In genomic region chr9:112866662-112867274, GRCh38 we compare ENCODE assay signal across 15 cellular contexts. TPM values are rescaled to one million over a fixed set of nuclear protein-coding genes. Genes with fewer than 3 reads are reported as not detected.
A peak's percentile ranks its signal among the peaks of the same experiment; 100 is the strongest.
DNase-seq lines count a peak whose midpoint lies in the region; ATAC-seq and TF ChIP-seq lines count a peak whose summit lies in the region.
"Had no signal": no experiment of that assay in that cellular context is flagged by ENCODE, and none has a peak within 500 bp of the region (broad histone marks: within the 10 kb centered on the region; RNA-seq: fewer than 3 reads in every experiment).

No MANE protein-coding gene starts in this region.

- H3K9me2 ChIP-seq in Karpas-422 (replicated peaks; ENCODE audit: insufficient read depth, low read length) = no peaks in the 10 kb centered on the region

- H3K4me3 ChIP-seq in Karpas-422 (ENCODE audit: low read length) = no peak overlapping the region
- H3K4me3 ChIP-seq in lung = no peak overlapping the region
- H3K4me3 ChIP-seq in aorta (ENCODE audit: low read length in 2 of 2) = no peak overlapping the region
- H3K4me3 ChIP-seq: skin epidermis had no signal

- intact Hi-C loops in aorta (cut with DNase I) = no loop called here

- H3K9me3 ChIP-seq in Karpas-422 (ENCODE audit: low read length) = no peaks in the 10 kb centered on the region
- peaks cover 0 to 2% of the 10 kb centered on the region in 2 donors for H3K9me3 ChIP-seq in lung (ENCODE audit: control insufficient read depth in 2 of 2, insufficient read depth in 1 of 2, low read length in 1 of 2)
- no peaks in the 10 kb centered on the region for H3K9me3 ChIP-seq in aorta (ENCODE audit: control insufficient read depth, low read length)

- peaks cover 6% of the 10 kb centered on the region; the same call in 1 of the 2 replicates for H3K79me2 ChIP-seq in Karpas-422 (ENCODE audit: low read length)

- H3K27ac ChIP-seq in Karpas-422 (ENCODE audit: low read length) = peak overlapping the region; percentile 17; the same call in 1 of the 2 replicates
- H3K27ac ChIP-seq in lung (ENCODE audit: low read depth in 1 of 2, low read length in 1 of 2) = peak overlapping the region in 1 of 2 donors; percentile 43
- no peak overlapping the region for H3K27ac ChIP-seq in aorta (ENCODE audit: low read depth in 1 of 2, low read length in 2 of 2)

- H3K4me2 ChIP-seq in Karpas-422 (ENCODE audit: low read depth, low read length, poor library complexity, severe bottlenecking) = no peak overlapping the region

- H3K27me3 ChIP-seq in Karpas-422 (ENCODE audit: low read length) (no peaks in the 10 kb centered on the region), lung (ENCODE audit: control insufficient read depth, insufficient read depth) (no peaks in the 10 kb centered on the region), aorta (ENCODE audit: control insufficient read depth in 1 of 2, insufficient read depth in 2 of 2, low read length in 1 of 2) (no peaks in the 10 kb centered on the region)

- H3K9ac ChIP-seq in Karpas-422 (ENCODE audit: low read length) = no peak overlapping the region

- peaks cover 55% of the 10 kb centered on the region for H3K4me1 ChIP-seq in Karpas-422 (ENCODE audit: low read length)
- H3K4me1 ChIP-seq in lung (ENCODE audit: control insufficient read depth in 2 of 2, insufficient read depth in 2 of 2, low read length in 2 of 2) = peaks cover 0 to 18% of the 10 kb centered on the region in 2 donors
- H3K4me1 ChIP-seq in aorta (ENCODE audit: control insufficient read depth in 1 of 2, insufficient read depth in 2 of 2, low read length in 2 of 2) = no peaks in the 10 kb centered on the region

- H3K36me3 ChIP-seq in Karpas-422 (ENCODE audit: insufficient read depth, low read length) (no peaks in the 10 kb centered on the region), lung (ENCODE audit: control insufficient read depth in 2 of 2, insufficient read depth in 2 of 2, low read length in 2 of 2) (peaks cover 4 to 15% of the 10 kb centered on the region in 2 donors), aorta (ENCODE audit: control insufficient read depth in 1 of 2, insufficient read depth in 2 of 2, low read length in 1 of 2) (peaks cover 0 to 9% of the 10 kb centered on the region in 2 donors)

- peak; percentile 8 for ATAC-seq in lung (ENCODE audit: insufficient read depth, low FRiP score)
- no peak for ATAC-seq in aorta (ENCODE audit: low FRiP score)
- no peak for ATAC-seq in HG02973 (IDR thresholded peaks at IDR 0.05; ENCODE audit: unreplicated experiment)
- ATAC-seq: CD8-positive, alpha-beta T cell; naive thymus-derived CD8-positive, alpha-beta T cell had no signal

- H4K20me1 ChIP-seq in Karpas-422 (ENCODE audit: insufficient read depth, low read depth, low read length) = no peaks in the 10 kb centered on the region

- H2AFZ ChIP-seq in Karpas-422 (ENCODE audit: low read length) = no peak overlapping the region

- DNase-seq in CD1c-positive myeloid dendritic cell (ENCODE audit: extremely low spot score) (peak; percentile 56), Karpas-422 (no peak), cerebellar cortex (ENCODE audit: low spot score) (peak; percentile 38), lung (ENCODE audit: low spot score) (peak; percentile 74), aorta (no peak)
- no peak for DNase-seq in activated CD4-positive, alpha-beta T cell treated with anti-CD3 and anti-CD28 coated beads for 48 hours
- no peak for DNase-seq in stimulated activated CD4-positive, alpha-beta T cell treated with anti-CD3 and anti-CD28 coated beads, Interleukin-1b, Interleukin-23, amount 100 ng/mL, for 48 hours
- DNase-seq: activated CD4-positive, CD25-positive, alpha-beta regulatory T cell treated with anti-CD3 and anti-CD28 coated beads, Interleukin-2, amount 50 U/mL, for 72 hours; activated effector memory CD4-positive, alpha-beta T cell treated with Interleukin-2 at 50 U/mL for 16 hours; CD8-positive, alpha-beta T cell; naive thymus-derived CD8-positive, alpha-beta T cell; NCI-H2107; Right ventricle myocardium superior had no signal

- WGBS in lung, 2 donors = 77 to 96% methylated on average over 1 of the region's 1 CpG
- 92 to 95% methylated on average over 1 of the region's 1 CpG for WGBS in aorta, 2 donors

- TF ChIP-seq CTCF in lung (IDR thresholded peaks at IDR 0.05; ENCODE audit: control extremely low read depth, extremely low read depth) = no peak

RNA-seq across cellular contexts. Expression of gene SLC46A2, which starts 23.9 kb away (rescaled TPM):
- total RNA-seq in Karpas-422 (2014; rRNA removed; shearing (Covaris generic); ENCODE audit: low replicate concordance) = not detected in 2 replicates
- total RNA-seq in lung (10 to 100 TPM in 1 of 2 donors, under 1 TPM in 1; 0.20 to 15.6 TPM), aorta (under 1 TPM in 1 of 2 donors, not detected in 1; 0.18 TPM)
- polyA plus RNA-seq in lung (10 to 100 TPM; 11.6 to 18.5 TPM), aorta (not detected)
- total RNA-seq: CD8-positive, alpha-beta T cell; naive thymus-derived CD8-positive, alpha-beta T cell; Right ventricle myocardium superior had no signal

Comparison
In these comparisons a context has a peak if more than half of its experiments do, and no peak if none do; other contexts are left out.
1. DNase-seq: peak in CD1c-positive myeloid dendritic cell (single experiment), cerebellar cortex (single experiment) and lung (single experiment); none in Karpas-422 (single experiment), activated CD4-positive, alpha-beta T cell treated with anti-CD3 and anti-CD28 coated beads for 48 hours (single experiment), aorta (0 of 2) and stimulated activated CD4-positive, alpha-beta T cell treated with anti-CD3 and anti-CD28 coated beads, Interleukin-1b, Interleukin-23, amount 100 ng/mL, for 48 hours (single experiment).